Comparison of ENCODE assay signal across 2 cellular contexts in the genomic region with DNA sequence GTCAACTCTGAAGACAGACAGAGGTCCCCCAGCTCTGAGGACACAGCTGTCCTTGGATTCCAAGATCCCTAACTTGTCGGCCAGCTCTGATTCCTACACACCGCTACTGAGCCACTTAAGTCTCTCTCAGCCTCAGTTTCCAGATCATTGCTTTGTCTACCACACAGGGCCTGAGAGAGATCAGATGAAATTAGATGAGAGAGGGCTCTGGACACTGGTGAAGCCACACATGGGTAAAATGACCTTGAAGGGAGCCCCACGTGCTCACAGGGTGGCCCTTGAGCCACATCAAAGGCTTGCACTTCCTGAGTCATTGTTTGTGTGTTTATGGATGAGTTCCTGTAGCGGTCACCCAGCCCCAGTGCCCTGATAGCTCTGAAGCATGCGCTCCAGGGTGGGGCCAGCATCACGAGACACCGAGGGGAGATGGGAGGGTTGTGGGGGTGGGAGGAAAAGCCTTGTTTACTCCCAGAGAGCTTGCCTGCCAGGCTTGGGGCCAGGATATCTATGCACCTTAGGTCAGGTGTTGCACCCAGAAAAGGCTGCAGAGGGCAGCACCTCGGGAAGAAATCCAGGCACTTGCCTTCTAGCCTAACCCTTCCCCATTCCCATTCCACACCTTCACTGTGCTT.
TF ChIP-seq lines count a peak whose summit lies in the region.

No MANE protein-coding gene starts in this region.

TF ChIP-seq in K562, 482 proteins besides CTCF, POLR2A, EP300 and RAD21 (continued from another document and continues in another):
- TF ChIP-seq, protein P1, sequence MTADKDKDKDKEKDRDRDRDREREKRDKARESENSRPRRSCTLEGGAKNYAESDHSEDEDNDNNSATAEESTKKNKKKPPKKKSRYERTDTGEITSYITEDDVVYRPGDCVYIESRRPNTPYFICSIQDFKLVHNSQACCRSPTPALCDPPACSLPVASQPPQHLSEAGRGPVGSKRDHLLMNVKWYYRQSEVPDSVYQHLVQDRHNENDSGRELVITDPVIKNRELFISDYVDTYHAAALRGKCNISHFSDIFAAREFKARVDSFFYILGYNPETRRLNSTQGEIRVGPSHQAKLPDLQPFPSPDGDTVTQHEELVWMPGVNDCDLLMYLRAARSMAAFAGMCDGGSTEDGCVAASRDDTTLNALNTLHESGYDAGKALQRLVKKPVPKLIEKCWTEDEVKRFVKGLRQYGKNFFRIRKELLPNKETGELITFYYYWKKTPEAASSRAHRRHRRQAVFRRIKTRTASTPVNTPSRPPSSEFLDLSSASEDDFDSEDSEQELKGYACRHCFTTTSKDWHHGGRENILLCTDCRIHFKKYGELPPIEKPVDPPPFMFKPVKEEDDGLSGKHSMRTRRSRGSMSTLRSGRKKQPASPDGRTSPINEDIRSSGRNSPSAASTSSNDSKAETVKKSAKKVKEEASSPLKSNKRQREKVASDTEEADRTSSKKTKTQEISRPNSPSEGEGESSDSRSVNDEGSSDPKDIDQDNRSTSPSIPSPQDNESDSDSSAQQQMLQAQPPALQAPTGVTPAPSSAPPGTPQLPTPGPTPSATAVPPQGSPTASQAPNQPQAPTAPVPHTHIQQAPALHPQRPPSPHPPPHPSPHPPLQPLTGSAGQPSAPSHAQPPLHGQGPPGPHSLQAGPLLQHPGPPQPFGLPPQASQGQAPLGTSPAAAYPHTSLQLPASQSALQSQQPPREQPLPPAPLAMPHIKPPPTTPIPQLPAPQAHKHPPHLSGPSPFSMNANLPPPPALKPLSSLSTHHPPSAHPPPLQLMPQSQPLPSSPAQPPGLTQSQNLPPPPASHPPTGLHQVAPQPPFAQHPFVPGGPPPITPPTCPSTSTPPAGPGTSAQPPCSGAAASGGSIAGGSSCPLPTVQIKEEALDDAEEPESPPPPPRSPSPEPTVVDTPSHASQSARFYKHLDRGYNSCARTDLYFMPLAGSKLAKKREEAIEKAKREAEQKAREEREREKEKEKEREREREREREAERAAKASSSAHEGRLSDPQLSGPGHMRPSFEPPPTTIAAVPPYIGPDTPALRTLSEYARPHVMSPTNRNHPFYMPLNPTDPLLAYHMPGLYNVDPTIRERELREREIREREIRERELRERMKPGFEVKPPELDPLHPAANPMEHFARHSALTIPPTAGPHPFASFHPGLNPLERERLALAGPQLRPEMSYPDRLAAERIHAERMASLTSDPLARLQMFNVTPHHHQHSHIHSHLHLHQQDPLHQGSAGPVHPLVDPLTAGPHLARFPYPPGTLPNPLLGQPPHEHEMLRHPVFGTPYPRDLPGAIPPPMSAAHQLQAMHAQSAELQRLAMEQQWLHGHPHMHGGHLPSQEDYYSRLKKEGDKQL (CRISPR knock-in tag; IDR thresholded peaks at IDR 0.05; ENCODE audit: borderline replicate concordance): no peak
- TF ChIP-seq TCF7 (IDR thresholded peaks at IDR 0.05; ENCODE audit: borderline replicate concordance) (peak; percentile 99), SRSF9 (IDR thresholded peaks at IDR 0.05; ENCODE audit: borderline replicate concordance, low read depth, low read length) (no peak), STAT5A (IDR thresholded peaks at IDR 0.05; ENCODE audit: borderline replicate concordance, low read length) (no peak), IFI16 (CRISPR knock-in tag; IDR thresholded peaks at IDR 0.05) (no peak), CBX1 (IDR thresholded peaks at IDR 0.05; ENCODE audit: low read depth) (no peak), RCOR1 (IDR thresholded peaks at IDR 0.05; ENCODE audit: borderline replicate concordance in 1 of 2, low read depth in 2 of 2, low read length in 2 of 2) (no peak; a peak in 1 of 4 replicates), HNRNPUL1 (IDR thresholded peaks at IDR 0.05; ENCODE audit: low read length) (no peak), ZNF217 (CRISPR knock-in tag; IDR thresholded peaks at IDR 0.05) (no peak), KDM5B (IDR thresholded peaks at IDR 0.05; ENCODE audit: insufficient replicate concordance, low read depth, low read length) (no peak), CBFA2T2 (conservative IDR thresholded peaks at IDR 0.05) (0 out of 2 replicates have a peak, but pooled peaks have one; percentile 2), SETDB1 (IDR thresholded peaks at IDR 0.05; ENCODE audit: low read length) (no peak), TRIM24 (IDR thresholded peaks at IDR 0.05) (no peak), ZNF143 (CRISPR knock-in tag; IDR thresholded peaks at IDR 0.05) (no peak), PHTF2 (CRISPR knock-in tag; IDR thresholded peaks at IDR 0.05) (no peak), ZNF778 (CRISPR knock-in tag; IDR thresholded peaks at IDR 0.05) (no peak), BRCA1 (IDR thresholded peaks at IDR 0.05) (no peak), BRCA1 (CRISPR knock-in tag; IDR thresholded peaks at IDR 0.05) (no peak)
- TF ChIP-seq, protein P2, sequence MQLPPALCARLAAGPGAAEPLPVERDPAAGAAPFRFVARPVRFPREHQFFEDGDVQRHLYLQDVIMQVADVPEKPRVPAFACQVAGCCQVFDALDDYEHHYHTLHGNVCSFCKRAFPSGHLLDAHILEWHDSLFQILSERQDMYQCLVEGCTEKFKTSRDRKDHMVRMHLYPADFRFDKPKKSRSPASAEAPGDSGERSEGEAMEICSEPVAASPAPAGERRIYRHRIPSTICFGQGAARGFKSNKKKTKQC (CRISPR knock-in tag; IDR thresholded peaks at IDR 0.05): peak; percentile 23; the same call in 1 of the 2 replicates
- TF ChIP-seq, protein P3, sequence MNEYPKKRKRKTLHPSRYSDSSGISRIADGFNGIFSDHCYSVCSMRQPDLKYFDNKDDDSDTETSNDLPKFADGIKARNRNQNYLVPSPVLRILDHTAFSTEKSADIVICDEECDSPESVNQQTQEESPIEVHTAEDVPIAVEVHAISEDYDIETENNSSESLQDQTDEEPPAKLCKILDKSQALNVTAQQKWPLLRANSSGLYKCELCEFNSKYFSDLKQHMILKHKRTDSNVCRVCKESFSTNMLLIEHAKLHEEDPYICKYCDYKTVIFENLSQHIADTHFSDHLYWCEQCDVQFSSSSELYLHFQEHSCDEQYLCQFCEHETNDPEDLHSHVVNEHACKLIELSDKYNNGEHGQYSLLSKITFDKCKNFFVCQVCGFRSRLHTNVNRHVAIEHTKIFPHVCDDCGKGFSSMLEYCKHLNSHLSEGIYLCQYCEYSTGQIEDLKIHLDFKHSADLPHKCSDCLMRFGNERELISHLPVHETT (CRISPR knock-in tag; conservative IDR thresholded peaks at IDR 0.05 in 1 of 2, IDR thresholded peaks at IDR 0.05 in 1 of 2): 0 out of 4 replicates have a peak, but pooled peaks of 1 of the 2 experiments have one; percentile 45
- TF ChIP-seq, protein P4, sequence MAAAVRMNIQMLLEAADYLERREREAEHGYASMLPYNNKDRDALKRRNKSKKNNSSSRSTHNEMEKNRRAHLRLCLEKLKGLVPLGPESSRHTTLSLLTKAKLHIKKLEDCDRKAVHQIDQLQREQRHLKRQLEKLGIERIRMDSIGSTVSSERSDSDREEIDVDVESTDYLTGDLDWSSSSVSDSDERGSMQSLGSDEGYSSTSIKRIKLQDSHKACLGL (CRISPR knock-in tag; IDR thresholded peaks at IDR 0.05; ENCODE audit: borderline replicate concordance, poor library complexity, severe bottlenecking): no peak

TF ChIP-seq in HepG2, 621 proteins besides CTCF, POLR2A, EP300 and RAD21 (continued from another document and continues in another):
- TF ChIP-seq ZBTB4 (CRISPR knock-in tag; IDR thresholded peaks at IDR 0.05; ENCODE audit: borderline replicate concordance) (peak; percentile 97), PHB2 (IDR thresholded peaks at IDR 0.05; ENCODE audit: partially characterized antibody) (no peak), CAMTA2 (CRISPR knock-in tag; IDR thresholded peaks at IDR 0.05; ENCODE audit: borderline replicate concordance) (no peak), BCL6 (CRISPR knock-in tag; IDR thresholded peaks at IDR 0.05) (peak; percentile 95), SYNCRIP (IDR thresholded peaks at IDR 0.05; ENCODE audit: insufficient read depth, low read depth, low read length) (no peak), GABPA (IDR thresholded peaks at IDR 0.05; ENCODE audit: low read depth, low read length) (no peak), GABPA (CRISPR knock-in tag; IDR thresholded peaks at IDR 0.05; ENCODE audit: low read depth) (peak; percentile 75), SP1 (IDR thresholded peaks at IDR 0.05) (no peak), SP1 (CRISPR knock-in tag; IDR thresholded peaks at IDR 0.05) (peak; percentile 70), SALL2 (CRISPR knock-in tag; IDR thresholded peaks at IDR 0.05) (peak; percentile 90), HINFP (CRISPR knock-in tag; IDR thresholded peaks at IDR 0.05; ENCODE audit: low read depth) (peak; percentile 79), HMGA1 (CRISPR knock-in tag; conservative IDR thresholded peaks at IDR 0.05) (no peak), GPN1 (CRISPR knock-in tag; IDR thresholded peaks at IDR 0.05; ENCODE audit: borderline replicate concordance) (no peak), ZNF672 (CRISPR knock-in tag; IDR thresholded peaks at IDR 0.05) (no peak), SRSF9 (IDR thresholded peaks at IDR 0.05; ENCODE audit: borderline replicate concordance, insufficient read depth, low read depth, low read length, poor library complexity, severe bottlenecking) (no peak), ATM (IDR thresholded peaks at IDR 0.05; ENCODE audit: borderline replicate concordance) (no peak), ZBTB25 (CRISPR knock-in tag; IDR thresholded peaks at IDR 0.05) (peak; percentile 95), POGK (CRISPR knock-in tag; conservative IDR thresholded peaks at IDR 0.05) (peak; percentile 90; the same call in 1 of the 2 replicates), BHLHE40 (IDR thresholded peaks at IDR 0.05; ENCODE audit: low read length) (peak; percentile 100), NR1H2 (CRISPR knock-in tag; IDR thresholded peaks at IDR 0.05; ENCODE audit: borderline replicate concordance, low read depth) (no peak), ZNF567 (CRISPR knock-in tag; IDR thresholded peaks at IDR 0.05; ENCODE audit: borderline replicate concordance) (no peak; the same call in 1 of the 2 replicates), ZNF709 (CRISPR knock-in tag; IDR thresholded peaks at IDR 0.05) (peak; percentile 82; the same call in 1 of the 2 replicates)
- TF ChIP-seq, protein P5, sequence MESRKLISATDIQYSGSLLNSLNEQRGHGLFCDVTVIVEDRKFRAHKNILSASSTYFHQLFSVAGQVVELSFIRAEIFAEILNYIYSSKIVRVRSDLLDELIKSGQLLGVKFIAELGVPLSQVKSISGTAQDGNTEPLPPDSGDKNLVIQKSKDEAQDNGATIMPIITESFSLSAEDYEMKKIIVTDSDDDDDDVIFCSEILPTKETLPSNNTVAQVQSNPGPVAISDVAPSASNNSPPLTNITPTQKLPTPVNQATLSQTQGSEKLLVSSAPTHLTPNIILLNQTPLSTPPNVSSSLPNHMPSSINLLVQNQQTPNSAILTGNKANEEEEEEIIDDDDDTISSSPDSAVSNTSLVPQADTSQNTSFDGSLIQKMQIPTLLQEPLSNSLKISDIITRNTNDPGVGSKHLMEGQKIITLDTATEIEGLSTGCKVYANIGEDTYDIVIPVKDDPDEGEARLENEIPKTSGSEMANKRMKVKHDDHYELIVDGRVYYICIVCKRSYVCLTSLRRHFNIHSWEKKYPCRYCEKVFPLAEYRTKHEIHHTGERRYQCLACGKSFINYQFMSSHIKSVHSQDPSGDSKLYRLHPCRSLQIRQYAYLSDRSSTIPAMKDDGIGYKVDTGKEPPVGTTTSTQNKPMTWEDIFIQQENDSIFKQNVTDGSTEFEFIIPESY (CRISPR knock-in tag; IDR thresholded peaks at IDR 0.05): peak; percentile 82
